Comparison of ENCODE assay signal across 19 cellular contexts in the genomic region with DNA sequence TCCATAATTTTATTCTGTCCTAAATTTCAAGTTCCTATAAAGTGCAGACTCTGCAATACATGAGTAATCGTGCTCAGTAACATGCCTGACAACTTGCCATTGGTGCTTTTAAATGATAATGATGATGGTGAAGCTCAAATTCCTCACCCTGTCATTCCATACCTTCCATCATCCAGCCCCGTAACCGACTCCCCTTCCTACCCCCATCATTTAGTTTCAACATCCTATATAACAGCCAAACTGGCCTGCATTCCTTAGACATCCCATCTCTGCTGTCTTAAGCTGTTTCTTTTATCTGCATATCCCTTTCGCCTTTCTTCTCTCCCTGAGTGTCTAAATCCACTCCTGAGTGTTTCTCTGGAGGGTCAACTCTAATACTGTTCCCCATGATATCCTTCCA.
DNase-seq lines count a peak whose midpoint lies in the region; ATAC-seq and TF ChIP-seq lines count a peak whose summit lies in the region.
"Had no signal": no experiment of that assay in that cellular context is flagged by ENCODE, and none has a peak within 500 bp of the region (broad histone marks: within the 10 kb centered on the region; RNA-seq: fewer than 3 reads in every experiment).

No MANE protein-coding gene starts in this region.

- DNase-seq in Caco-2 (no peak), NCI-H226 (peak; percentile 74), astrocyte of the hippocampus (ENCODE audit: low read depth, low spot score) (peak; percentile 17), left kidney (ENCODE audit: low read depth, low spot score) (peak; percentile 56), UCSD-AML1 (lab: John Stamatoyannopoulos, UW; ENCODE audit: unreplicated experiment) (no peak)
- DNase-seq in activated CD4-positive, alpha-beta T cell treated with anti-CD3 and anti-CD28 coated beads for 4 hours = no peak
- DNase-seq: 8988T, DMS79, NCI-H1105, NCI-H1694, NCI-H2081 treated with DMSO at 0.1 percent for 48 hours, NCI-H2171 treated with DMSO at 0.1 percent for 48 hours, NCI-H446 treated with DMSO at 0.1 percent for 48 hours, NCI-H526 treated with DMSO at 0.1 percent for 48 hours, OCI-M1, Right ventricle myocardium superior, SW 1271 had no signal

- H3K36me3 Mint-ChIP-seq in Caco-2 (ENCODE audit: insufficient read depth, unreplicated experiment) = peaks cover 17% of the 10 kb centered on the region

- peak overlapping the region; percentile 70 for H3K27ac Mint-ChIP-seq in Caco-2 (ENCODE audit: unreplicated experiment)

- H3K4me1 Mint-ChIP-seq in Caco-2 (ENCODE audit: low read depth, unreplicated experiment) = peaks cover 60% of the 10 kb centered on the region

- peaks cover 8% of the 10 kb centered on the region for H3K9me3 ChIP-seq in Caco-2

- CTCF ChIA-PET in Caco-2 (lab: Charles Lee) = interaction anchor here (0.9 to 1.2 kb wide), 2 partner anchors 11 to 123 kb away, joined by 3 read pairs; no protein-coding TSS in a partner anchor

- H3K27me3 Mint-ChIP-seq in Caco-2 (ENCODE audit: insufficient read depth, unreplicated experiment) = no peaks in the 10 kb centered on the region

- no TSS peak for BruUV-seq in Caco-2 (replicated peaks; lab: Mats Ljungman, UMichigan)

- peaks cover 62% of the 10 kb centered on the region for H3K4me1 ChIP-seq in Caco-2

- intact Hi-C loops in Caco-2 (cut with micrococcal nuclease; ENCODE audit: unreplicated experiment) = no loop called here

- H3K9me3 Mint-ChIP-seq in Caco-2 (ENCODE audit: unreplicated experiment) = peaks cover 11% of the 10 kb centered on the region

- H3K36me3 ChIP-seq in Caco-2 (ENCODE audit: control insufficient read depth, insufficient read depth, low read length) = no peaks in the 10 kb centered on the region
- H3K36me3 ChIP-seq: HAP-1 had no signal

- H3K4me3 Mint-ChIP-seq in Caco-2 (ENCODE audit: unreplicated experiment) = no peak overlapping the region

- no peaks in the 10 kb centered on the region for H3K27me3 ChIP-seq in Caco-2 (replicated peaks; ENCODE audit: control insufficient read depth, insufficient read depth, low read length)

- no peak for ATAC-seq in HG03135 (IDR thresholded peaks at IDR 0.05; ENCODE audit: unreplicated experiment)

- no peak for TF ChIP-seq CTCF in Caco-2 (IDR thresholded peaks at IDR 0.05; ENCODE audit: insufficient read depth in 1 of 2, low read depth in 1 of 2, low read length in 1 of 2, severe bottlenecking in 1 of 2, unreplicated experiment in 1 of 2)

- H3K4me3 ChIP-seq in Caco-2 (ENCODE audit: low read depth, low read length) = no peak overlapping the region
- H3K4me3 ChIP-seq: HAP-1 had no signal

- POLR2A ChIA-PET in Caco-2 (lab: Charles Lee) = interaction anchor here (0.6 kb wide), 1 partner anchor 68 kb away, joined by 15 read pairs; no protein-coding TSS in a partner anchor

Comparison
In these comparisons a context has a peak if more than half of its experiments do, and no peak if none do; other contexts are left out.
1. DNase-seq: peak in NCI-H226 (single experiment), astrocyte of the hippocampus (single experiment) and left kidney (single experiment); none in Caco-2 (0 of 2), activated CD4-positive, alpha-beta T cell treated with anti-CD3 and anti-CD28 coated beads for 4 hours (0 of 2) and UCSD-AML1 (single experiment).